In genomic region chr1:2585318-2586092, GRCh38 we compare ENCODE assay signal across 1 cellular context.
A peak's percentile ranks its signal among the peaks of the same experiment; 100 is the strongest.
TF ChIP-seq lines count a peak whose summit lies in the region.

No MANE protein-coding gene starts in this region.

TF ChIP-seq in HEK293, 187 proteins besides CTCF, POLR2A, EP300 and RAD21 (continued from another document):
- no peak for TF ChIP-seq ZNF704 (tag by site-specific recombination; IDR thresholded peaks at IDR 0.05)
- TF ChIP-seq ZNF350 (tag by site-specific recombination; IDR thresholded peaks at IDR 0.05): no peak
- no peak for TF ChIP-seq ZNF175 (tag by site-specific recombination; IDR thresholded peaks at IDR 0.05)
- peak; percentile 70 for TF ChIP-seq ZBTB20 (tag by site-specific recombination; IDR thresholded peaks at IDR 0.05)
- TF ChIP-seq ZNF488 (tag by site-specific recombination; IDR thresholded peaks at IDR 0.05): no peak
- no peak for TF ChIP-seq EGR2 (tag by site-specific recombination; IDR thresholded peaks at IDR 0.05; ENCODE audit: low read depth)
- TF ChIP-seq KLF7 (tag by site-specific recombination; IDR thresholded peaks at IDR 0.05; ENCODE audit: borderline replicate concordance): no peak
- TF ChIP-seq ELK4 (IDR thresholded peaks at IDR 0.05; ENCODE audit: borderline replicate concordance, low read depth, low read length): no peak
- TF ChIP-seq ZNF324 (tag by site-specific recombination; IDR thresholded peaks at IDR 0.05): no peak
- peak; percentile 60 for TF ChIP-seq HIC1 (tag by site-specific recombination; IDR thresholded peaks at IDR 0.05)
- no peak for TF ChIP-seq ZNF16 (tag by site-specific recombination; IDR thresholded peaks at IDR 0.05; ENCODE audit: low read depth)
- TF ChIP-seq WT1 (tag by site-specific recombination; IDR thresholded peaks at IDR 0.05): no peak
- TF ChIP-seq PBX3 (CRISPR knock-in tag; IDR thresholded peaks at IDR 0.05): no peak
- no peak for TF ChIP-seq BCL6B (tag by site-specific recombination; IDR thresholded peaks at IDR 0.05)
- TF ChIP-seq ZNF48 (tag by site-specific recombination; IDR thresholded peaks at IDR 0.05): no peak
- no peak for TF ChIP-seq ZNF501 (tag by site-specific recombination; IDR thresholded peaks at IDR 0.05)
- no peak for TF ChIP-seq HOXD13 (CRISPR knock-in tag; IDR thresholded peaks at IDR 0.05; ENCODE audit: borderline replicate concordance)
- no peak for TF ChIP-seq ZNF280C (tag by site-specific recombination; IDR thresholded peaks at IDR 0.05)
- TF ChIP-seq BCL11B (tag by site-specific recombination; IDR thresholded peaks at IDR 0.05; ENCODE audit: low read depth): no peak
- no peak for TF ChIP-seq MEIS1 (CRISPR knock-in tag; IDR thresholded peaks at IDR 0.05; ENCODE audit: borderline replicate concordance)
- TF ChIP-seq ZNF148 (tag by site-specific recombination; IDR thresholded peaks at IDR 0.05; ENCODE audit: borderline replicate concordance): no peak
- TF ChIP-seq GLIS2 (tag by site-specific recombination; IDR thresholded peaks at IDR 0.05): peak; percentile 59
- TF ChIP-seq ZNF221 (tag by site-specific recombination; IDR thresholded peaks at IDR 0.05; ENCODE audit: borderline replicate concordance): no peak
- TF ChIP-seq ZNF549 (tag by site-specific recombination; IDR thresholded peaks at IDR 0.05): no peak
- no peak for TF ChIP-seq IKZF3 (tag by site-specific recombination; IDR thresholded peaks at IDR 0.05)
- TF ChIP-seq ZNF837 (tag by site-specific recombination; IDR thresholded peaks at IDR 0.05): no peak
- TF ChIP-seq ZNF114 (tag by site-specific recombination; IDR thresholded peaks at IDR 0.05): no peak
- no peak for TF ChIP-seq ZNF658 (tag by site-specific recombination; IDR thresholded peaks at IDR 0.05)
- peak; percentile 33; the same call in 1 of the 2 replicates for TF ChIP-seq ZXDB (tag by site-specific recombination; IDR thresholded peaks at IDR 0.05)
- no peak for TF ChIP-seq ZNF518A (tag by site-specific recombination; conservative IDR thresholded peaks at IDR 0.05; ENCODE audit: low read depth)
- TF ChIP-seq GLIS1 (tag by site-specific recombination; IDR thresholded peaks at IDR 0.05): peak; percentile 46
- TF ChIP-seq ZNF274 (IDR thresholded peaks at IDR 0.05; ENCODE audit: low read length): no peak
- no peak for TF ChIP-seq ZNF274 (tag by site-specific recombination; IDR thresholded peaks at IDR 0.05; ENCODE audit: borderline replicate concordance)
TF ChIP-seq in HEK293: peak in this region for 12.
